ENCODE assay signal across 8 cellular contexts in the genomic region with DNA sequence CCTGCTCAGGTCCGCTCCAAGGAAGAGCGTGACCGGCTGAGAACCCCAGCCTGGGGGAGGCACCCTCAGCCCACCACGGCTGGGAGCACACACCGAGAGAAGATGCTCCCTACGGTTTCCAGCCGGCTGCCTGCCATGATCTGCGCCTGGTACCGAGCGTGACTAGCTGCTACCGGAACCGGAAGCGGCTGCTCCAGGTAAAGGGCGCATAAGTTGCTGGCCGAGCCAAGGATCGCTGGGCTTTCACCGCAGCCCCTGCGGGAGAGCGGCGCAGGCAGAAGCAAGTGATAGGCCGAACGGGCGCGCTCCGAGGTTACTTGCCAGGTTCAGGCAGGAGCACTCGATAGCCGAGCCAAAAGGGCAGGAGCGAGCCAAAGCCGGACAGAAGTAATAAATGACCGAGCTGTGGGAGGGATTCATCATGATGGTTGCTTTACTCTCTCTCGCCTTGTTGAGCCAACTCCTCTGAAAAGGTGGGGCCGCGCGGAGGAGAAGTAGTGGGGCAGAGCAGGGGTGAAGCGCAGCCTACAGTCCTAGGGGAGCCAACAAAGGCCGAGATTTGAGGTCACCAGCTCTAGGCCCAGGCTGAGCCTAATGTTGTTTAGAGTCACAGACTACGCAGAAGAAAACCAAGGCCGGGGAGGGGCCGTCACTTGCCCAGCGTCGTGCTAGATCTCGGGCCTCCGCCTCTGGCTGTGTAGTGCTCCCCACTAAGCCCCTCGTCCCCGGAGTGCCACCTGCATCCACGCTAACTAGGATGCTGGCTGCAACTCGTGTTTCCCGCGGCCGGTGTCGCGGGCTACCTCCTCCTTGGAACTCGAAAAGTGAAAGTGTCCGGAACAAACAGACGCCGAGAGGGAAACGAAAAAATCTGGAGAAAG. TPM values are rescaled to one million over a fixed set of nuclear protein-coding genes. Genes with fewer than 3 reads are reported as not detected.
DNase-seq lines count a peak whose midpoint lies in the region; ATAC-seq, FAIRE-seq and TF ChIP-seq lines count a peak whose summit lies in the region.

A gene (minus strand): TSS at position 171 of the 881 bp plus-strand sequence. CDS start 34 bp downstream, at position 137.

- H3K23ac ChIP-seq in H1 (ENCODE audit: insufficient read length) = no peak within 1 kb of the TSS
- H3K23ac ChIP-seq in mesenchymal stem cell (ENCODE audit: low read length in 2 of 2) = no peak within 1 kb of the TSS

- peak within 1 kb of the TSS; percentile 12; the same call in 1 of the 2 replicates for H3K18ac ChIP-seq in H1 (ENCODE audit: extremely low read depth, low read length)
- H3K18ac ChIP-seq in mesenchymal stem cell (ENCODE audit: low read depth in 1 of 2, low read length in 2 of 2) = peak within 1 kb of the TSS; percentile 88 to 89

- H3K4ac ChIP-seq in H1 (replicated peaks; ENCODE audit: insufficient read length, low read depth, low read length) (peak within 1 kb of the TSS; percentile 60), mesenchymal stem cell (ENCODE audit: low read depth in 1 of 2, low read length in 2 of 2) (peak within 1 kb of the TSS; percentile 29 to 86)

- H2AFZ ChIP-seq in H1 (ENCODE audit: low read length) = peak within 1 kb of the TSS; percentile 72; the same call in 1 of the 2 replicates
- H2AFZ ChIP-seq in mesenchymal stem cell (ENCODE audit: low read depth, low read length) = peak within 1 kb of the TSS; percentile 81

- H4K20me1 ChIP-seq in H1 (replicated peaks in 1 of 2; ENCODE audit: control insufficient read depth in 1 of 2, insufficient read depth in 2 of 2, low read length in 2 of 2) = no peaks in the 10 kb centered on the region

- H3K9ac ChIP-seq in H1 (replicated peaks in 1 of 4; ENCODE audit: extremely low read depth in 1 of 4, low read depth in 3 of 4, low read length in 3 of 4) = peak within 1 kb of the TSS; percentile 62 to 90 (median 80)
- H3K9ac ChIP-seq in mesenchymal stem cell (ENCODE audit: low read length) = peak within 1 kb of the TSS; percentile 95

- TF ChIP-seq EP300 in H1 (IDR thresholded peaks at IDR 0.05; ENCODE audit: borderline replicate concordance in 1 of 2, low read depth in 2 of 2, low read length in 2 of 2) = peak in 1 of 2 experiments; percentile 92; a peak in 1 of 3 replicates

- H2BK12ac ChIP-seq in H1 (ENCODE audit: low read depth, low read length) = no peak within 1 kb of the TSS
- H2BK12ac ChIP-seq in mesenchymal stem cell (ENCODE audit: low read length in 2 of 2) = peak within 1 kb of the TSS in 1 of 2 experiments; percentile 73

- peak in 1 of 2 experiments; percentile 68; a peak in 2 of 3 replicates for TF ChIP-seq POLR2A in H1 (IDR thresholded peaks at IDR 0.05; ENCODE audit: control extremely low read depth in 1 of 2, low read depth in 2 of 2, low read length in 2 of 2)

- peak within 1 kb of the TSS; percentile 79 for H3K56ac ChIP-seq in H1 (replicated peaks; ENCODE audit: insufficient read length, low read depth, low read length)

- peak within 1 kb of the TSS; percentile 89 to 98 (median 94) for H3K4me3 ChIP-seq in H1 (ENCODE audit: extremely low read depth in 1 of 4, insufficient read depth in 2 of 4, low read depth in 3 of 4, low read length in 4 of 4)
- peak within 1 kb of the TSS; percentile 93 to 94 for H3K4me3 ChIP-seq in mesenchymal stem cell (ENCODE audit: insufficient read depth in 1 of 2, low read depth in 1 of 2, low read length in 2 of 2)

- H3K27ac ChIP-seq in H1 (ENCODE audit: low read depth, low read length) (peak within 1 kb of the TSS; percentile 63), mesenchymal stem cell (ENCODE audit: low read length, poor library complexity, severe bottlenecking) (peak within 1 kb of the TSS; percentile 74)

- DNase-seq in COLO668 (lab: John Stamatoyannopoulos, UW; ENCODE audit: unreplicated experiment) = peak; percentile 96
- peak; percentile 98 for DNase-seq in HT1080 (ENCODE audit: low read depth)
- DNase-seq in NOMO-1 treated with DMSO at 0.1 percent for 48 hours (lab: John Stamatoyannopoulos, UW; ENCODE audit: unreplicated experiment) = peak; percentile 98
- peak; percentile 88 to 94 for DNase-seq in activated CD8-positive, alpha-beta memory T cell treated with anti-CD3 and anti-CD28 coated beads for 4 hours (ENCODE audit: low read depth in 2 of 2)
- peak; percentile 90 to 96 for DNase-seq in H1 (ENCODE audit: low read depth in 1 of 2, low spot score in 2 of 2)
- DNase-seq in mesenchymal stem cell = peak; percentile 99
- DNase-seq in stimulated activated CD8-positive, alpha-beta memory T cell treated with anti-CD3 and anti-CD28 coated beads, Interleukin-12 subunit alpha, Interleukin-12 subunit beta, amount 100 ng/mL, for 4 hours (ENCODE audit: low read depth) = peak; percentile 90

- H3K14ac ChIP-seq in H1 (ENCODE audit: insufficient read length) (no peak within 1 kb of the TSS), mesenchymal stem cell (ENCODE audit: low read length in 2 of 2) (peak within 1 kb of the TSS in 1 of 2 experiments; percentile 91)

- 6% methylated on average over 57 of the region's 57 CpGs; no CpG with 5 or more reads in 1 of the 2 experiments for WGBS in H1 (ENCODE audit: extremely low coverage in 1 of 2, insufficient coverage in 1 of 2, insufficient read length in 1 of 2, insufficient replicate concordance in 2 of 2, low coverage in 1 of 2, low lambda C conversion rate in 2 of 2, missing lambda C conversion rate in 1 of 2), 2 experiments
- WGBS in mesenchymal stem cell = 8% methylated on average over 52 of the region's 57 CpGs

- H3K36me3 ChIP-seq in H1 (ENCODE audit: control insufficient read depth in 2 of 4, insufficient read depth in 4 of 4, low read length in 3 of 4) = peaks cover 3 to 13% (median 3%) of the 10 kb centered on the region in 4 experiments; a peak in 6 of 8 replicates
- H3K36me3 ChIP-seq in mesenchymal stem cell (ENCODE audit: control insufficient read depth in 1 of 2, insufficient read depth in 2 of 2, low read depth in 1 of 2, low read length in 2 of 2) = peaks cover 7 to 12% of the 10 kb centered on the region in 2 experiments

- peak within 1 kb of the TSS; percentile 78 for H4K5ac ChIP-seq in H1 (ENCODE audit: insufficient read length, low read depth, low read length)

- H2BK15ac ChIP-seq in H1 (ENCODE audit: low read length) (no peak within 1 kb of the TSS), mesenchymal stem cell (ENCODE audit: low read depth, poor library complexity, severe bottlenecking) (no peak within 1 kb of the TSS)

- H3K23me2 ChIP-seq in H1 (ENCODE audit: low read depth, low read length) = peaks cover 9% of the 10 kb centered on the region

- H3K79me2 ChIP-seq in H1 (ENCODE audit: control insufficient read depth in 1 of 2, insufficient read depth in 2 of 2, low read length in 2 of 2) = peaks cover 0 to 14% of the 10 kb centered on the region in 2 experiments; a peak in 2 of 4 replicates

- H2BK5ac ChIP-seq in H1 (ENCODE audit: low read depth, low read length) (peak within 1 kb of the TSS; percentile 87), mesenchymal stem cell (ENCODE audit: low read depth, low read length, poor library complexity, severe bottlenecking) (peak within 1 kb of the TSS; percentile 15)

- ATAC-seq in GM21360 (IDR thresholded peaks at IDR 0.05; ENCODE audit: unreplicated experiment) = peak; percentile 96

- H3K4me2 ChIP-seq in H1 (ENCODE audit: insufficient read depth in 1 of 2, low read depth in 2 of 2, low read length in 2 of 2) (peak within 1 kb of the TSS; percentile 90 to 91), mesenchymal stem cell (ENCODE audit: low read length, poor library complexity, severe bottlenecking) (peak within 1 kb of the TSS; percentile 90)

- H2BK120ac ChIP-seq in H1 (replicated peaks; ENCODE audit: low read depth, low read length) (no peak within 1 kb of the TSS), mesenchymal stem cell (ENCODE audit: low read depth, low read length) (no peak within 1 kb of the TSS)

- FAIRE-seq in H1 (lab: Jason Lieb, UNC) = peak; percentile 48

- TF ChIP-seq CTCF in H1 (IDR thresholded peaks at IDR 0.05; ENCODE audit: control extremely low read depth in 1 of 3, insufficient read depth in 1 of 3, low read depth in 1 of 3, low read length in 3 of 3) = no peak

- H3K9me3 ChIP-seq in H1 (ENCODE audit: insufficient read depth in 2 of 2, low read depth in 1 of 2, low read length in 1 of 2) = no peaks in the 10 kb centered on the region
- H3K9me3 ChIP-seq in mesenchymal stem cell (ENCODE audit: control insufficient read depth, low read length) = no peaks in the 10 kb centered on the region

- H3K79me1 ChIP-seq in H1 (ENCODE audit: low read depth, low read length) = peaks cover 3% of the 10 kb centered on the region
- H3K79me1 ChIP-seq in mesenchymal stem cell (replicated peaks; ENCODE audit: low read length, poor library complexity, severe bottlenecking) = peaks cover 16% of the 10 kb centered on the region

- peak within 1 kb of the TSS; percentile 61 for H4K91ac ChIP-seq in H1 (replicated peaks; ENCODE audit: insufficient read length, low read length)
- H4K91ac ChIP-seq in mesenchymal stem cell (ENCODE audit: low read length) = peak within 1 kb of the TSS; percentile 87

- no peak for TF ChIP-seq RAD21 in H1 (IDR thresholded peaks at IDR 0.05 in 1 of 2, conservative IDR thresholded peaks at IDR 0.05 in 1 of 2; ENCODE audit: low read depth in 2 of 2, low read length in 2 of 2)

- H3K4me1 ChIP-seq in H1 (replicated peaks in 1 of 4; ENCODE audit: control insufficient read depth in 3 of 4, insufficient read depth in 4 of 4, low read length in 3 of 4) (peaks cover 0 to 7% (median 3%) of the 10 kb centered on the region in 4 experiments; a peak in 3 of 7 replicates), mesenchymal stem cell (ENCODE audit: control insufficient read depth, insufficient read depth, low read depth, low read length) (peaks cover 14% of the 10 kb centered on the region)

- CTCF ChIA-PET in H1 (lab: Charles Lee; ENCODE audit: partially characterized antibody) = interaction anchor here (0.7 to 17.1 kb wide), 9 partner anchors 8 to 146 kb away, joined by 3 to 384 read pairs (median 7); no protein-coding TSS in a partner anchor

- H4K8ac ChIP-seq in H1 (ENCODE audit: extremely low read depth, insufficient read depth, low read length) (peak within 1 kb of the TSS; percentile 96), mesenchymal stem cell (ENCODE audit: low read length) (peak within 1 kb of the TSS; percentile 97)

- POLR2A ChIA-PET in H1 (lab: Charles Lee; ENCODE audit: partially characterized antibody) = interaction anchor here (0.5 to 32.5 kb wide), 9 partner anchors 9 to 511 kb away, joined by 3 to 672 read pairs (median 3); a partner anchor contains a TSS

- H3K27me3 ChIP-seq in H1 (replicated peaks in 1 of 4; ENCODE audit: control insufficient read depth in 3 of 4, extremely low read depth in 1 of 4, insufficient read depth in 3 of 4, low read length in 3 of 4) (no peaks in the 10 kb centered on the region), mesenchymal stem cell (ENCODE audit: control insufficient read depth in 1 of 2, insufficient read depth in 1 of 2, low read length in 2 of 2) (no peaks in the 10 kb centered on the region)

- H2BK20ac ChIP-seq in H1 (ENCODE audit: low read length) = no peak within 1 kb of the TSS

- no peak within 1 kb of the TSS for H2AK5ac ChIP-seq in H1 (ENCODE audit: low read depth, low read length)
- peak within 1 kb of the TSS; percentile 87 for H2AK5ac ChIP-seq in mesenchymal stem cell (ENCODE audit: low read length, severe bottlenecking)

RNA-seq across cellular contexts. Expression of the gene that starts here (rescaled TPM):
- 129 and 133 TPM in 2 replicates for total RNA-seq in HT1080 (2014; rRNA removed; shearing (Covaris generic))
- 77.9 and 97.4 TPM in 2 replicates for polyA plus RNA-seq in HT1080 (2015; cell fraction: cytosol; rRNA removed)
- polyA plus RNA-seq in HT1080 (2015; cell fraction: nucleus; rRNA removed) = 52.3 and 66.8 TPM in 2 replicates
- total RNA-seq in H1 (2021; fragmentation: NEBNext Ultra II Directional; extraction: Animal tissue kit (Norgen Biotek cat#: 25700)) = 60.4 and 73.4 TPM in 2 replicates
- 32.9 and 38.6 TPM in 2 replicates for polyA plus RNA-seq in H1 (2011; rRNA removed)
- polyA plus RNA-seq in H1 (2011; cell fraction: cytosol; rRNA removed) = 68.9 TPM
- 26.0 TPM for polyA plus RNA-seq in H1 (2011; cell fraction: nucleus; rRNA removed)
- polyA plus RNA-seq in H1 (2012, experiment 1 of 2) = 64.2 to 105 TPM (median 72.5 TPM) in 4 replicates
- 49.1 TPM for polyA plus RNA-seq in H1 (2012, experiment 2 of 2)
- 25.2 TPM for polyA plus RNA-seq in H1 (2013, experiment 1 of 2)
- polyA plus RNA-seq in H1 (2013, experiment 2 of 2) = 26.2 TPM
- polyA minus RNA-seq in H1 (2011; rRNA and poly(A)+ RNA removed) = 18.4 and 25.9 TPM in 2 replicates
- polyA minus RNA-seq in H1 (2011; cell fraction: cytosol; rRNA and poly(A)+ RNA removed) = 10.5 TPM
- polyA minus RNA-seq in H1 (2011; cell fraction: nucleus; rRNA and poly(A)+ RNA removed) = 21.0 TPM
- polyA plus RNA-seq in mesenchymal stem cell (2013, experiment 1 of 2) = 23.0 TPM
- 21.0 TPM for polyA plus RNA-seq in mesenchymal stem cell (2013, experiment 2 of 2)

Comparison
In these comparisons a context has a peak if more than half of its experiments do, and no peak if none do; other contexts are left out.
1. Peak in every context shown above with its lines: DNase-seq, ATAC-seq, H3K4me3 ChIP-seq and H3K27ac ChIP-seq.